Comparison of ENCODE assay signal across 8 cellular contexts in genomic region chr1:51330331-51331201, GRCh38. TPM values are rescaled to one million over a fixed set of nuclear protein-coding genes. Genes with fewer than 3 reads are reported as not detected.
A peak's percentile ranks its signal among the peaks of the same experiment; 100 is the strongest.
DNase-seq lines count a peak whose midpoint lies in the region; ATAC-seq and TF ChIP-seq lines count a peak whose summit lies in the region.

Gene TTC39A, minus strand, starts transcription at chr1:51330562. Its CDS starts 85 bp downstream, at chr1:51330477.

- in situ Hi-C loops in ACHN (cut with HindIII; ENCODE audit: low pct_ligation_motif_present, low pct_unique_long_range_greater_than_20kb, low sequenced_read_pairs): no loop called here

- peak within 1 kb of the TSS; percentile 94 for H3K27ac Mint-ChIP-seq in stimulated activated naive B cell treated with anti-CD40 and anti-IgM and Interleukin-4, amounts not matched to agents 10 μg/mL and 1 μg/mL and 100 μg/mL, for 72 hours

- no peak within 1 kb of the TSS for H3K9ac ChIP-seq in adipocyte (ENCODE audit: low read length)

- ATAC-seq in stimulated activated naive B cell treated with anti-CD40 and anti-IgM and Interleukin-4, amounts not matched to agents 10 μg/mL and 1 μg/mL and 100 μg/mL, for 72 hours (replicated peaks): peak; percentile 29 to 35
- ATAC-seq in GM21619 (IDR thresholded peaks at IDR 0.05; ENCODE audit: unreplicated experiment): no peak
- no peak for ATAC-seq in GM18867 (IDR thresholded peaks at IDR 0.05; ENCODE audit: unreplicated experiment)

- H3K36me3 ChIP-seq in adipocyte (ENCODE audit: control insufficient read depth, insufficient read depth, low read length, severe bottlenecking): no peaks in the 10 kb centered on the region

- H3K9me3 ChIP-seq in adipocyte (ENCODE audit: control insufficient read depth, low read length) (no peaks in the 10 kb centered on the region), iPS-18c (ENCODE audit: control insufficient read depth, insufficient read depth, low read length) (no peaks in the 10 kb centered on the region)

- H3K4me3 ChIP-seq in adipocyte (ENCODE audit: low read length) (peak within 1 kb of the TSS; percentile 72), iPS-18c (ENCODE audit: insufficient read depth, low read depth, low read length) (peak within 1 kb of the TSS; percentile 54)

- no peak for TF ChIP-seq CTCF in GM20000 (IDR thresholded peaks at IDR 0.05; ENCODE audit: extremely low read depth, missing control alignments)

- DNase-seq in ACHN (peak; percentile 7), GM20000 (ENCODE audit: low spot score) (peak; percentile 70), adipocyte (ENCODE audit: low read depth) (peak; percentile 52), SK-N-DZ (ENCODE audit: low spot score) (no peak)
- DNase-seq in stimulated activated naive B cell treated with anti-CD40 and anti-IgM and Interleukin-4, amounts not matched to agents 10 μg/mL and 1 μg/mL and 100 μg/mL, for 72 hours: no peak

- H3K4me3 Mint-ChIP-seq in stimulated activated naive B cell treated with anti-CD40 and anti-IgM and Interleukin-4, amounts not matched to agents 10 μg/mL and 1 μg/mL and 100 μg/mL, for 72 hours: peak within 1 kb of the TSS; percentile 86 to 89

- peaks cover 15% of the 10 kb centered on the region for H3K4me1 ChIP-seq in adipocyte (ENCODE audit: control insufficient read depth, insufficient read depth, low read length)

- peaks cover 33 to 54% of the 10 kb centered on the region in 2 donors for H3K27me3 Mint-ChIP-seq in stimulated activated naive B cell treated with anti-CD40 and anti-IgM and Interleukin-4, amounts not matched to agents 10 μg/mL and 1 μg/mL and 100 μg/mL, for 72 hours

- peaks cover 1 to 7% of the 10 kb centered on the region in 2 donors for H3K36me3 Mint-ChIP-seq in stimulated activated naive B cell treated with anti-CD40 and anti-IgM and Interleukin-4, amounts not matched to agents 10 μg/mL and 1 μg/mL and 100 μg/mL, for 72 hours

- H3K9me3 Mint-ChIP-seq in stimulated activated naive B cell treated with anti-CD40 and anti-IgM and Interleukin-4, amounts not matched to agents 10 μg/mL and 1 μg/mL and 100 μg/mL, for 72 hours: no peaks in the 10 kb centered on the region

- H3K4me1 Mint-ChIP-seq in stimulated activated naive B cell treated with anti-CD40 and anti-IgM and Interleukin-4, amounts not matched to agents 10 μg/mL and 1 μg/mL and 100 μg/mL, for 72 hours: peaks cover 11 to 13% of the 10 kb centered on the region in 2 donors

- H3K27me3 ChIP-seq in adipocyte (replicated peaks; ENCODE audit: control insufficient read depth, insufficient read depth, low read length): no peaks in the 10 kb centered on the region

RNA-seq across cellular contexts. Expression of gene TTC39A, which starts in this region (rescaled TPM):
- 10.2 and 14.4 TPM in 2 replicates for polyA plus RNA-seq in SK-N-DZ (2014; cell fraction: cytosol; rRNA removed)
- 6.7 and 9.2 TPM in 2 replicates for polyA plus RNA-seq in SK-N-DZ (2014; cell fraction: nucleus; rRNA removed)

Comparison
In these comparisons a context has a peak if more than half of its experiments do, and no peak if none do; other contexts are left out.
1. DNase-seq: peak in ACHN (single experiment), GM20000 (single experiment) and adipocyte (single experiment); none in stimulated activated naive B cell treated with anti-CD40 and anti-IgM and Interleukin-4, amounts not matched to agents 10 μg/mL and 1 μg/mL and 100 μg/mL, for 72 hours (single experiment) and SK-N-DZ (single experiment).
2. ATAC-seq: peak in stimulated activated naive B cell treated with anti-CD40 and anti-IgM and Interleukin-4, amounts not matched to agents 10 μg/mL and 1 μg/mL and 100 μg/mL, for 72 hours (2 of 2); none in GM21619 (single experiment) and GM18867 (single experiment).